21 cellular contexts compared by ENCODE assay signal in the genomic region with DNA sequence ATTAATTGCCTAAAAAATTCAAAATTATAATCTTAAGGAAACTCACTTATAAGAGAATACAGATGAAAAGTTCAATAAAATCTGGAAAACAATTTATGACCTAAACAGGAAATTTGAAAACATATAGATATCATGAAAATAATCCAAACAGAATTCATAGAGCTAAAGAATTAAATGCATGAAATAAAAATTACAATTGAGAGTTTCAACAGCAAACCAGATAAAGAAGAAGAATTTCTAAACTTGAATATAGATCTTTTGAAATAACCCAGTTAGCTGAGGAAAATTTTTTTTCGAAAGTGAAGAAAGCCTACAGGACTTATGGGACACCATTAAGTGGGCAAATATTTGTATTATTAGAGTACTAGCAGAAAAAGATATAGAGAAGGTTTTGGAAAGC. TPM values are rescaled to one million over a fixed set of nuclear protein-coding genes. Genes with fewer than 3 reads are reported as not detected.
DNase-seq lines count a peak whose midpoint lies in the region; ATAC-seq, FAIRE-seq and TF ChIP-seq lines count a peak whose summit lies in the region.
"Had no signal": no experiment of that assay in that cellular context is flagged by ENCODE, and none has a peak within 500 bp of the region (broad histone marks: within the 10 kb centered on the region; RNA-seq: fewer than 3 reads in every experiment).

No MANE protein-coding gene starts in this region.

- no peak for TF ChIP-seq POLR2A in uterus (IDR thresholded peaks at IDR 0.05)

- ATAC-seq in GM21447 (IDR thresholded peaks at IDR 0.05; ENCODE audit: unreplicated experiment) = no peak
- no peak for ATAC-seq in HG03108 (IDR thresholded peaks at IDR 0.05; ENCODE audit: unreplicated experiment)

- H3K9ac ChIP-seq in KMS-11 (no peak overlapping the region), mesenchymal stem cell (ENCODE audit: low read length) (no peak overlapping the region)

- no peak overlapping the region for H3K18ac ChIP-seq in mesenchymal stem cell (ENCODE audit: low read depth in 1 of 2, low read length in 2 of 2)

- H3K27me3 ChIP-seq in KMS-11 (ENCODE audit: insufficient read depth, low read depth) = no peaks in the 10 kb centered on the region
- H3K27me3 ChIP-seq in mesenchymal stem cell (ENCODE audit: control insufficient read depth in 1 of 2, insufficient read depth in 1 of 2, low read length in 2 of 2) = no peaks in the 10 kb centered on the region
- H3K27me3 ChIP-seq in uterus = no peaks in the 10 kb centered on the region

- H2AFZ ChIP-seq in KMS-11 (ENCODE audit: low read depth) = no peak overlapping the region
- H2AFZ ChIP-seq in mesenchymal stem cell (ENCODE audit: low read depth, low read length) = no peak overlapping the region

- H2BK15ac ChIP-seq in mesenchymal stem cell (ENCODE audit: low read depth, poor library complexity, severe bottlenecking) = no peak overlapping the region

- H3K23ac ChIP-seq in mesenchymal stem cell (ENCODE audit: low read length in 2 of 2) = no peak overlapping the region

- no peaks in the 10 kb centered on the region for H3K79me1 ChIP-seq in mesenchymal stem cell (replicated peaks; ENCODE audit: low read length, poor library complexity, severe bottlenecking)

- H3K14ac ChIP-seq in mesenchymal stem cell (ENCODE audit: low read length in 2 of 2) = no peak overlapping the region

- H2BK120ac ChIP-seq in mesenchymal stem cell (ENCODE audit: low read depth, low read length) = no peak overlapping the region

- H3K4me2 ChIP-seq in KMS-11 = no peak overlapping the region
- H3K4me2 ChIP-seq in mesenchymal stem cell (ENCODE audit: low read length, poor library complexity, severe bottlenecking) = no peak overlapping the region

- H3K4me3 ChIP-seq in KMS-11 (IDR thresholded peaks at IDR 0.05; ENCODE audit: insufficient read depth, low read depth, low read length) (no peak overlapping the region), mesenchymal stem cell (ENCODE audit: insufficient read depth in 1 of 2, low read depth in 1 of 2, low read length in 2 of 2) (no peak overlapping the region), uterus (no peak overlapping the region)
- H3K4me3 ChIP-seq: HAP-1 had no signal

- H3K27ac ChIP-seq in KMS-11 (no peak overlapping the region), mesenchymal stem cell (ENCODE audit: low read length, poor library complexity, severe bottlenecking) (no peak overlapping the region), uterus (no peak overlapping the region)
- H3K27ac ChIP-seq: HL-60 had no signal

- H3K79me2 ChIP-seq in KMS-11 (ENCODE audit: insufficient read depth, low read depth) = no peaks in the 10 kb centered on the region

- FAIRE-seq in A204.1 (lab: Jason Lieb, UNC) = peak; percentile 51
- FAIRE-seq in TTC549 (lab: Jason Lieb, UNC) = peak; percentile 79
- FAIRE-seq: GM12892, H1 had no signal

- H3K9me3 ChIP-seq in mesenchymal stem cell (ENCODE audit: control insufficient read depth, low read length) = peaks cover 36% of the 10 kb centered on the region
- peaks cover 0 to 5% of the 10 kb centered on the region in 2 donors for H3K9me3 ChIP-seq in uterus
- H3K9me3 ChIP-seq: HAP-1 had no signal

- H3K4ac ChIP-seq in mesenchymal stem cell (ENCODE audit: low read depth in 1 of 2, low read length in 2 of 2) = no peak overlapping the region

- no peak overlapping the region for H2AK5ac ChIP-seq in mesenchymal stem cell (ENCODE audit: low read length, severe bottlenecking)

- DNase-seq in mesenchymal stem cell = no peak
- DNase-seq in iPS-NIHi7 (ENCODE audit: extremely low spot score) = no peak
- DNase-seq in uterus = no peak
- DNase-seq: 8988T; ACHN; C1 segment of cervical spinal cord; Calu3; CD4-positive, alpha-beta T cell; DMS79 treated with DMSO at 0.1 percent for 48 hours; EL; GDM1; KBM-7 had no signal

- peaks cover 17% of the 10 kb centered on the region for H3K4me1 ChIP-seq in KMS-11 (ENCODE audit: low read depth, poor library complexity, severe bottlenecking)
- no peaks in the 10 kb centered on the region for H3K4me1 ChIP-seq in mesenchymal stem cell (ENCODE audit: control insufficient read depth, insufficient read depth, low read depth, low read length)
- no peaks in the 10 kb centered on the region for H3K4me1 ChIP-seq in uterus
- H3K4me1 ChIP-seq: HAP-1 had no signal

- no peaks in the 10 kb centered on the region for H3K36me3 ChIP-seq in KMS-11 (ENCODE audit: insufficient read depth)
- H3K36me3 ChIP-seq in mesenchymal stem cell (ENCODE audit: control insufficient read depth in 1 of 2, insufficient read depth in 2 of 2, low read depth in 1 of 2, low read length in 2 of 2) = no peaks in the 10 kb centered on the region
- no peaks in the 10 kb centered on the region for H3K36me3 ChIP-seq in uterus
- H3K36me3 ChIP-seq: HAP-1 had no signal

- 0 out of 2 replicates have a peak, but pooled peaks have one; percentile 6 for TF ChIP-seq CTCF in KMS-11 (conservative IDR thresholded peaks at IDR 0.05; ENCODE audit: low read depth, low read length)
- TF ChIP-seq CTCF in uterus (IDR thresholded peaks at IDR 0.05) = no peak

- peak overlapping the region; percentile 44 for H2BK5ac ChIP-seq in mesenchymal stem cell (ENCODE audit: low read depth, low read length, poor library complexity, severe bottlenecking)

- 75% methylated on average over 1 of the region's 1 CpG for WGBS in mesenchymal stem cell

- H4K20me1 ChIP-seq in KMS-11 (ENCODE audit: insufficient read depth) = no peaks in the 10 kb centered on the region

- H2BK12ac ChIP-seq in mesenchymal stem cell (ENCODE audit: low read length in 2 of 2) = no peak overlapping the region

- intact Hi-C loops in uterus (cut with DNase I; ENCODE audit: low total_unique reads) = no loop called here

- no peak overlapping the region for H4K8ac ChIP-seq in mesenchymal stem cell (ENCODE audit: low read length)

- H4K91ac ChIP-seq in mesenchymal stem cell (ENCODE audit: low read length) = no peak overlapping the region

RNA-seq across cellular contexts. Expression of gene FCRL1, which starts 6.7 kb away (rescaled TPM):
- not detected for polyA plus RNA-seq in mesenchymal stem cell (2013, experiment 1 of 2)
- polyA plus RNA-seq in mesenchymal stem cell (2013, experiment 2 of 2) = not detected
- total RNA-seq in uterus = 1 to 10 TPM in 1 of 4 donors, under 1 TPM in 1, not detected in 2; 0.27 to 1.1 TPM
- total RNA-seq: Calu3, H1 had no signal
- polyA plus RNA-seq: H1 had no signal

RNA-seq across cellular contexts. Expression of gene CD5L, which starts 28.3 kb away (rescaled TPM):
- polyA plus RNA-seq in mesenchymal stem cell (2013, experiment 1 of 2) = not detected
- polyA plus RNA-seq in mesenchymal stem cell (2013, experiment 2 of 2) = not detected
- not detected for total RNA-seq in uterus
- total RNA-seq: Calu3; CD4-positive, alpha-beta T cell; H1 had no signal
- polyA plus RNA-seq: H1 had no signal

RNA-seq across cellular contexts. Expression of gene FCRL2, which starts 36.3 kb away (rescaled TPM):
- polyA plus RNA-seq in mesenchymal stem cell (2013, experiment 1 of 2) = not detected
- polyA plus RNA-seq in mesenchymal stem cell (2013, experiment 2 of 2) = not detected
- total RNA-seq in uterus = under 1 TPM; 0.51 to 0.67 (median 0.57) TPM
- total RNA-seq: H1 had no signal
- polyA plus RNA-seq: H1 had no signal
